Comparison of ENCODE assay signal across 10 cellular contexts in genomic region chr12:101616027-101616494, GRCh38. TPM values are rescaled to one million over a fixed set of nuclear protein-coding genes. Genes with fewer than 3 reads are reported as not detected.
A peak's percentile ranks its signal among the peaks of the same experiment; 100 is the strongest.
DNase-seq lines count a peak whose midpoint lies in the region; ATAC-seq and TF ChIP-seq lines count a peak whose summit lies in the region.
"Had no signal": no experiment of that assay in that cellular context is flagged by ENCODE, and none has a peak within 500 bp of the region (broad histone marks: within the 10 kb centered on the region; RNA-seq: fewer than 3 reads in every experiment).

No MANE protein-coding gene starts in this region.

- no peak for TF ChIP-seq CTCF in CD14-positive monocyte (IDR thresholded peaks at IDR 0.05)
- TF ChIP-seq CTCF in H9 (conservative IDR thresholded peaks at IDR 0.05): no peak
- TF ChIP-seq CTCF in BE2C (IDR thresholded peaks at IDR 0.05; ENCODE audit: low read depth, low read length): no peak

- H3K9me3 Mint-ChIP-seq in CD14-positive monocyte (no peaks in the 10 kb centered on the region), H9 (no peaks in the 10 kb centered on the region)
- no peaks in the 10 kb centered on the region for H3K9me3 Mint-ChIP-seq in dendritic cell treated with granulocyte-macrophage colony-stimulating factor and Interleukin-4, amounts not matched to agents 40 ng/mL and 50 ng/mL, for 4 days
- no peaks in the 10 kb centered on the region for H3K9me3 Mint-ChIP-seq in naive thymus-derived CD4-positive, alpha-beta T cell
- H3K9me3 Mint-ChIP-seq in activated T-helper 1 cell treated with anti-CD3 and anti-CD28 coated beads, Interleukin-12 subunit alpha, Interleukin-12 subunit beta, Interleukin-2, Interleukin-4 antibody, amounts not matched to agents 30 ng/mL and 10 ng/mL and 1 ng/mL, durations not matched to agents 14 hours and 24 hours and 36 hours: no peaks in the 10 kb centered on the region

- H3K14ac ChIP-seq in H9 (ENCODE audit: insufficient read depth, low read length): no peak overlapping the region

- H3K4me2 ChIP-seq in H9 (ENCODE audit: insufficient read depth, insufficient read length, low read length): no peak overlapping the region

- H4K5ac ChIP-seq in H9 (ENCODE audit: insufficient read length, low read depth, low read length): no peak overlapping the region

- WGBS in H9 (ENCODE audit: extremely low coverage, insufficient read length, low lambda C conversion rate): no CpG with 5 or more reads among the region's 4 CpGs

- no peaks in the 10 kb centered on the region for H3K79me1 ChIP-seq in H9 (ENCODE audit: insufficient read depth, low read depth, low read length, poor library complexity, severe bottlenecking)

- H3K79me2 ChIP-seq in H9 (ENCODE audit: insufficient read depth, low read length): no peaks in the 10 kb centered on the region

- no peak overlapping the region for H2AK5ac ChIP-seq in H9 (ENCODE audit: insufficient read length, low read length)

- POLR2A ChIA-PET in naive thymus-derived CD4-positive, alpha-beta T cell (lab: Charles Lee): no interaction called here

- peak; percentile 49 for ATAC-seq in naive thymus-derived CD4-positive, alpha-beta T cell

- no peak overlapping the region for H2BK5ac ChIP-seq in H9 (ENCODE audit: insufficient read length, low read length)

- no peak overlapping the region for H3K56ac ChIP-seq in H9 (ENCODE audit: insufficient read length, low read depth, low read length)

- H3K27me3 Mint-ChIP-seq in CD14-positive monocyte (ENCODE audit: low read depth in 3 of 3) (peaks cover 0 to 2% (median 0%) of the 10 kb centered on the region in 3 donors), H9 (ENCODE audit: low read depth) (no peaks in the 10 kb centered on the region)
- H3K27me3 Mint-ChIP-seq in dendritic cell treated with granulocyte-macrophage colony-stimulating factor and Interleukin-4, amounts not matched to agents 40 ng/mL and 50 ng/mL, for 4 days: no peaks in the 10 kb centered on the region
- H3K27me3 Mint-ChIP-seq in naive thymus-derived CD4-positive, alpha-beta T cell: peaks cover 0 to 9% (median 4%) of the 10 kb centered on the region in 5 donors
- H3K27me3 Mint-ChIP-seq in activated T-helper 1 cell treated with anti-CD3 and anti-CD28 coated beads, Interleukin-12 subunit alpha, Interleukin-12 subunit beta, Interleukin-2, Interleukin-4 antibody, amounts not matched to agents 30 ng/mL and 10 ng/mL and 1 ng/mL, durations not matched to agents 14 hours and 24 hours and 36 hours (ENCODE audit: insufficient read depth): peaks cover 2% of the 10 kb centered on the region

- no peak overlapping the region for H2AFZ ChIP-seq in H9 (ENCODE audit: low read length)

- intact Hi-C loops in CD14-positive monocyte (cut with micrococcal nuclease): loop anchor here in 1 of 2 donors (10.0 kb wide), 1 partner anchor 59 kb away; no protein-coding TSS in a partner anchor
- intact Hi-C loops in dendritic cell treated with granulocyte-macrophage colony-stimulating factor and Interleukin-4, amounts not matched to agents 40 ng/mL and 50 ng/mL, for 4 days (cut with micrococcal nuclease): no loop called here
- intact Hi-C loops in naive thymus-derived CD4-positive, alpha-beta T cell (cut with micrococcal nuclease): no loop called here
- intact Hi-C loops in activated T-helper 1 cell treated with anti-CD3 and anti-CD28 coated beads, Interleukin-12 subunit alpha, Interleukin-12 subunit beta, Interleukin-2, Interleukin-4 antibody, amounts not matched to agents 30 ng/mL and 10 ng/mL and 1 ng/mL, durations not matched to agents 14 hours and 24 hours and 36 hours (cut with micrococcal nuclease): no loop called here

- no peak overlapping the region for H3K4me3 ChIP-seq in naive thymus-derived CD4-positive, alpha-beta T cell (ENCODE audit: low read length)
- no peak overlapping the region for H3K4me3 ChIP-seq in BE2C (ENCODE audit: low read depth, low read length)

- H2BK120ac ChIP-seq in H9 (ENCODE audit: low read depth, low read length, poor library complexity, severe bottlenecking): no peak overlapping the region

- H3K4me1 ChIP-seq in naive thymus-derived CD4-positive, alpha-beta T cell (ENCODE audit: control insufficient read depth in 2 of 2, insufficient read depth in 2 of 2, low read length in 2 of 2): peaks cover 0 to 12% of the 10 kb centered on the region in 2 donors
- no peaks in the 10 kb centered on the region; the same call in 1 of the 2 replicates for H3K4me1 ChIP-seq in H9 (ENCODE audit: insufficient read depth, low read length)
- no peaks in the 10 kb centered on the region for H3K4me1 ChIP-seq in BE2C

- peaks cover 0 to 3% of the 10 kb centered on the region in 2 donors for H3K27me3 ChIP-seq in naive thymus-derived CD4-positive, alpha-beta T cell (ENCODE audit: control insufficient read depth in 2 of 2, insufficient read depth in 2 of 2, low read length in 2 of 2)
- H3K27me3 ChIP-seq in H9 (ENCODE audit: insufficient read depth, low read length): no peaks in the 10 kb centered on the region
- no peaks in the 10 kb centered on the region for H3K27me3 ChIP-seq in BE2C

- no peaks in the 10 kb centered on the region for H3K9me3 ChIP-seq in naive thymus-derived CD4-positive, alpha-beta T cell (ENCODE audit: control insufficient read depth in 2 of 3, low read length in 3 of 3)
- H3K9me3 ChIP-seq in H9 (ENCODE audit: control insufficient read depth, low read depth, low read length) (no peaks in the 10 kb centered on the region), BE2C (no peaks in the 10 kb centered on the region)

- no peaks in the 10 kb centered on the region for H3K36me3 ChIP-seq in naive thymus-derived CD4-positive, alpha-beta T cell (ENCODE audit: control insufficient read depth in 2 of 3, insufficient read depth in 3 of 3, low read length in 3 of 3)
- no peaks in the 10 kb centered on the region for H3K36me3 ChIP-seq in BE2C

- H3K4me1 Mint-ChIP-seq in CD14-positive monocyte (peaks cover 73% of the 10 kb centered on the region), H9 (no peaks in the 10 kb centered on the region)
- peaks cover 46% of the 10 kb centered on the region for H3K4me1 Mint-ChIP-seq in dendritic cell treated with granulocyte-macrophage colony-stimulating factor and Interleukin-4, amounts not matched to agents 40 ng/mL and 50 ng/mL, for 4 days (ENCODE audit: low read depth)
- H3K4me1 Mint-ChIP-seq in naive thymus-derived CD4-positive, alpha-beta T cell: peaks cover 8 to 24% (median 16%) of the 10 kb centered on the region in 7 donors
- peaks cover 11% of the 10 kb centered on the region for H3K4me1 Mint-ChIP-seq in activated T-helper 1 cell treated with anti-CD3 and anti-CD28 coated beads, Interleukin-12 subunit alpha, Interleukin-12 subunit beta, Interleukin-2, Interleukin-4 antibody, amounts not matched to agents 30 ng/mL and 10 ng/mL and 1 ng/mL, durations not matched to agents 14 hours and 24 hours and 36 hours (ENCODE audit: low read depth)

- H3K18ac ChIP-seq in H9 (ENCODE audit: insufficient read length, low read depth, low read length): no peak overlapping the region

- H3K4me3 Mint-ChIP-seq in CD14-positive monocyte (peak overlapping the region; percentile 84 to 94), H9 (no peak overlapping the region)
- peak overlapping the region; percentile 80 for H3K4me3 Mint-ChIP-seq in dendritic cell treated with granulocyte-macrophage colony-stimulating factor and Interleukin-4, amounts not matched to agents 40 ng/mL and 50 ng/mL, for 4 days
- H3K4me3 Mint-ChIP-seq in naive thymus-derived CD4-positive, alpha-beta T cell: peak overlapping the region in 7 of 10 donors; percentile 21 to 70 (median 64)
- H3K4me3 Mint-ChIP-seq in activated T-helper 1 cell treated with anti-CD3 and anti-CD28 coated beads, Interleukin-12 subunit alpha, Interleukin-12 subunit beta, Interleukin-2, Interleukin-4 antibody, amounts not matched to agents 30 ng/mL and 10 ng/mL and 1 ng/mL, durations not matched to agents 14 hours and 24 hours and 36 hours: no peak overlapping the region

- no peak overlapping the region for H4K91ac ChIP-seq in H9 (ENCODE audit: insufficient read length, low read depth, low read length)

- CTCF ChIA-PET in naive thymus-derived CD4-positive, alpha-beta T cell (lab: Charles Lee): interaction anchor here (0.9 kb wide), 1 partner anchor 36 kb away, joined by 3 read pairs; no protein-coding TSS in a partner anchor

- no peak overlapping the region for H3K27ac ChIP-seq in naive thymus-derived CD4-positive, alpha-beta T cell (ENCODE audit: low read depth, low read length)
- H3K27ac ChIP-seq in H9 (ENCODE audit: insufficient read length, low read depth, low read length): no peak overlapping the region
- H3K27ac ChIP-seq: epithelial cell of prostate had no signal

- no peak overlapping the region for H3T11ph ChIP-seq in H9 (ENCODE audit: low read length)

- no peak overlapping the region for H3K4ac ChIP-seq in H9 (ENCODE audit: low read depth, low read length)

- H2BK12ac ChIP-seq in H9 (ENCODE audit: insufficient read length, low read depth, low read length): no peak overlapping the region

- no peak overlapping the region for H4K8ac ChIP-seq in H9 (replicated peaks; ENCODE audit: insufficient read length, low read depth, low read length)

- H3K23me2 ChIP-seq in H9 (ENCODE audit: insufficient read length, low read depth, low read length, poor library complexity, severe bottlenecking): no peaks in the 10 kb centered on the region

- H2BK20ac ChIP-seq in H9 (ENCODE audit: low read depth, low read length, poor library complexity, severe bottlenecking): no peak overlapping the region

- H3K27ac Mint-ChIP-seq in CD14-positive monocyte (peak overlapping the region; percentile 91 to 99 (median 98)), H9 (no peak overlapping the region)
- peak overlapping the region; percentile 90 for H3K27ac Mint-ChIP-seq in dendritic cell treated with granulocyte-macrophage colony-stimulating factor and Interleukin-4, amounts not matched to agents 40 ng/mL and 50 ng/mL, for 4 days
- peak overlapping the region in 7 of 9 donors; percentile 13 to 61 (median 37) for H3K27ac Mint-ChIP-seq in naive thymus-derived CD4-positive, alpha-beta T cell
- H3K27ac Mint-ChIP-seq in activated T-helper 1 cell treated with anti-CD3 and anti-CD28 coated beads, Interleukin-12 subunit alpha, Interleukin-12 subunit beta, Interleukin-2, Interleukin-4 antibody, amounts not matched to agents 30 ng/mL and 10 ng/mL and 1 ng/mL, durations not matched to agents 14 hours and 24 hours and 36 hours: no peak overlapping the region

- no peak overlapping the region for H3K23ac ChIP-seq in H9 (ENCODE audit: insufficient read length, low read depth, low read length)

- H4K20me1 ChIP-seq in H9 (ENCODE audit: control insufficient read depth, insufficient read depth, insufficient read length): no peaks in the 10 kb centered on the region

- no peak overlapping the region for H3K9ac ChIP-seq in H9 (ENCODE audit: extremely low read depth, insufficient read length, low read length)

- DNase-seq in CD14-positive monocyte (ENCODE audit: low spot score) (no peak), NAMALWA (ENCODE audit: low spot score) (peak; percentile 29), D341Med (ENCODE audit: low spot score) (no peak), H9 (no peak), BE2C (no peak)
- DNase-seq in naive thymus-derived CD4-positive, alpha-beta T cell: peak in 5 of 9 donors; percentile 11 to 33 (median 30)
- DNase-seq in activated T-helper 1 cell treated with anti-CD3 and anti-CD28 coated beads, Interleukin-12 subunit alpha, Interleukin-12 subunit beta, Interleukin-2, Interleukin-4 antibody, amounts not matched to agents 30 ng/mL and 10 ng/mL and 1 ng/mL, durations not matched to agents 14 hours and 24 hours and 36 hours (ENCODE audit: low spot score): no peak
- DNase-seq: GF-D8 had no signal

- H2BK15ac ChIP-seq in H9 (ENCODE audit: low read depth, low read length): no peak overlapping the region

- H3K36me3 Mint-ChIP-seq in CD14-positive monocyte (peaks cover 2 to 4% of the 10 kb centered on the region in 2 donors), H9 (ENCODE audit: insufficient read depth in 1 of 3, low read depth in 3 of 3) (no peaks in the 10 kb centered on the region)
- H3K36me3 Mint-ChIP-seq in dendritic cell treated with granulocyte-macrophage colony-stimulating factor and Interleukin-4, amounts not matched to agents 40 ng/mL and 50 ng/mL, for 4 days (ENCODE audit: low read depth): no peaks in the 10 kb centered on the region
- H3K36me3 Mint-ChIP-seq in naive thymus-derived CD4-positive, alpha-beta T cell: no peaks in the 10 kb centered on the region
- no peaks in the 10 kb centered on the region for H3K36me3 Mint-ChIP-seq in activated T-helper 1 cell treated with anti-CD3 and anti-CD28 coated beads, Interleukin-12 subunit alpha, Interleukin-12 subunit beta, Interleukin-2, Interleukin-4 antibody, amounts not matched to agents 30 ng/mL and 10 ng/mL and 1 ng/mL, durations not matched to agents 14 hours and 24 hours and 36 hours (ENCODE audit: low read depth)

RNA-seq across cellular contexts. Expression of gene MYBPC1, which starts 21.3 kb away (rescaled TPM):
- under 1 TPM in 1 of 2 donors, not detected in 1; 0.16 TPM for polyA plus RNA-seq in CD14-positive monocyte
- not detected for total RNA-seq in naive thymus-derived CD4-positive, alpha-beta T cell
- polyA plus RNA-seq in naive thymus-derived CD4-positive, alpha-beta T cell: not detected
- total RNA-seq in H9 (2021): not detected in 2 replicates
- total RNA-seq in activated T-helper 1 cell treated with anti-CD3 and anti-CD28 coated beads, Interleukin-12 subunit alpha, Interleukin-12 subunit beta, Interleukin-2, Interleukin-4 antibody, amounts not matched to agents 30 ng/mL and 10 ng/mL and 1 ng/mL, durations not matched to agents 14 hours and 24 hours and 36 hours: not detected in 2 replicates
- not detected for polyA plus RNA-seq in BE2C (2012; ENCODE audit: insufficient read depth, insufficient read length, low read depth)

Comparison
In these comparisons a context has a peak if more than half of its experiments do, and no peak if none do; other contexts are left out.
1. DNase-seq: peak in NAMALWA (single experiment) and naive thymus-derived CD4-positive, alpha-beta T cell (5 of 9); none in CD14-positive monocyte (single experiment), D341Med (single experiment), H9 (single experiment), activated T-helper 1 cell treated with anti-CD3 and anti-CD28 coated beads, Interleukin-12 subunit alpha, Interleukin-12 subunit beta, Interleukin-2, Interleukin-4 antibody, amounts not matched to agents 30 ng/mL and 10 ng/mL and 1 ng/mL, durations not matched to agents 14 hours and 24 hours and 36 hours (single experiment) and BE2C (single experiment).
2. H3K27ac Mint-ChIP-seq: peak in CD14-positive monocyte (7 of 7), dendritic cell treated with granulocyte-macrophage colony-stimulating factor and Interleukin-4, amounts not matched to agents 40 ng/mL and 50 ng/mL, for 4 days (single experiment) and naive thymus-derived CD4-positive, alpha-beta T cell (7 of 9); none in H9 (0 of 3) and activated T-helper 1 cell treated with anti-CD3 and anti-CD28 coated beads, Interleukin-12 subunit alpha, Interleukin-12 subunit beta, Interleukin-2, Interleukin-4 antibody, amounts not matched to agents 30 ng/mL and 10 ng/mL and 1 ng/mL, durations not matched to agents 14 hours and 24 hours and 36 hours (single experiment).
3. H3K4me3 Mint-ChIP-seq: peak in CD14-positive monocyte (2 of 2), dendritic cell treated with granulocyte-macrophage colony-stimulating factor and Interleukin-4, amounts not matched to agents 40 ng/mL and 50 ng/mL, for 4 days (single experiment) and naive thymus-derived CD4-positive, alpha-beta T cell (7 of 10); none in H9 (0 of 2) and activated T-helper 1 cell treated with anti-CD3 and anti-CD28 coated beads, Interleukin-12 subunit alpha, Interleukin-12 subunit beta, Interleukin-2, Interleukin-4 antibody, amounts not matched to agents 30 ng/mL and 10 ng/mL and 1 ng/mL, durations not matched to agents 14 hours and 24 hours and 36 hours (single experiment).